Comparison of ENCODE assay signal across 12 cellular contexts in the genomic region with DNA sequence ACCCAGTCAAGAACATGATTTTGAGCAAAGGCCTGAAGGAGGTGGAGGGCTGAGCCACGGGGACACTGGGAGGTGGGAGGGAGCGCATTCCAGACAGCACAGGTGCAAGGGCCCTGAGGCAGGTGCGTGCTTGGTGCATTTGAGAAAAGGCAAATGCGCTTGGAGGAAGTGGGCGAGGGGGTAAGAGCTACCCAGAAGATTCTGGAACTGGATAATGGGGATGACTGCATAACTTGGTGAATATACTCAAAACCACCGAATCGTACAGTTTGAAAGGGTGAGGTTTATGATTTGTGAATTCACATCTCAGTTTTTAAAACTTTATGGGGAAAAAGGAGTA. TPM values are rescaled to one million over a fixed set of nuclear protein-coding genes. Genes with fewer than 3 reads are reported as not detected.
DNase-seq lines count a peak whose midpoint lies in the region; ATAC-seq lines count a peak whose summit lies in the region.
"Had no signal": no experiment of that assay in that cellular context is flagged by ENCODE, and none has a peak within 500 bp of the region (broad histone marks: within the 10 kb centered on the region; RNA-seq: fewer than 3 reads in every experiment).

No MANE protein-coding gene starts in this region.

- H3K4me1 Mint-ChIP-seq in activated naive CD4-positive, alpha-beta T cell treated with anti-CD3 and anti-CD28 coated beads, Interleukin-2, amount 10 ng/mL, durations not matched to agents 7 days and 5 days = peaks cover 84% of the 10 kb centered on the region
- H3K4me1 Mint-ChIP-seq in T-cell = peaks cover 0 to 82% (median 67%) of the 10 kb centered on the region in 3 donors
- peaks cover 65 to 79% of the 10 kb centered on the region in 2 donors for H3K4me1 Mint-ChIP-seq in effector memory CD8-positive, alpha-beta T cell (ENCODE audit: low read depth in 2 of 2)
- peaks cover 68% of the 10 kb centered on the region for H3K4me1 Mint-ChIP-seq in stimulated activated memory B cell treated with anti-CD40 and anti-IgM and Interleukin-4, amounts not matched to agents 10 μg/mL and 1 μg/mL and 100 μg/mL, for 72 hours

- H3K27me3 Mint-ChIP-seq in activated naive CD4-positive, alpha-beta T cell treated with anti-CD3 and anti-CD28 coated beads, Interleukin-2, amount 10 ng/mL, durations not matched to agents 7 days and 5 days = peaks cover 9% of the 10 kb centered on the region
- no peaks in the 10 kb centered on the region for H3K27me3 Mint-ChIP-seq in T-cell
- H3K27me3 Mint-ChIP-seq in effector memory CD8-positive, alpha-beta T cell = no peaks in the 10 kb centered on the region
- H3K27me3 Mint-ChIP-seq in stimulated activated memory B cell treated with anti-CD40 and anti-IgM and Interleukin-4, amounts not matched to agents 10 μg/mL and 1 μg/mL and 100 μg/mL, for 72 hours = no peaks in the 10 kb centered on the region

- peak overlapping the region; percentile 17 for H3K4me3 Mint-ChIP-seq in activated naive CD4-positive, alpha-beta T cell treated with anti-CD3 and anti-CD28 coated beads, Interleukin-2, amount 10 ng/mL, durations not matched to agents 7 days and 5 days
- H3K4me3 Mint-ChIP-seq in T-cell = peak overlapping the region; percentile 94 to 96 (median 95)
- peak overlapping the region; percentile 98 to 99 for H3K4me3 Mint-ChIP-seq in effector memory CD8-positive, alpha-beta T cell
- peak overlapping the region; percentile 65 for H3K4me3 Mint-ChIP-seq in stimulated activated memory B cell treated with anti-CD40 and anti-IgM and Interleukin-4, amounts not matched to agents 10 μg/mL and 1 μg/mL and 100 μg/mL, for 72 hours

- ATAC-seq in T-cell (replicated peaks in 1 of 4) = no peak
- ATAC-seq in effector memory CD8-positive, alpha-beta T cell (replicated peaks) = no peak
- no peak for ATAC-seq in stimulated activated memory B cell treated with anti-CD40 and anti-IgM and Interleukin-4, amounts not matched to agents 10 μg/mL and 1 μg/mL and 100 μg/mL, for 72 hours
- no peak for ATAC-seq in GM18511 (IDR thresholded peaks at IDR 0.05; ENCODE audit: unreplicated experiment)
- ATAC-seq: body of pancreas had no signal

- DNase-seq in activated naive CD4-positive, alpha-beta T cell treated with anti-CD3 and anti-CD28 coated beads, Interleukin-2, amount 10 ng/mL, durations not matched to agents 7 days and 5 days = no peak
- no peak for DNase-seq in activated naive CD4-positive, alpha-beta T cell treated with anti-CD3 and anti-CD28 coated beads, Interleukin-2, amount 50 U/mL, for 16 hours
- DNase-seq in T-cell (no peak), DMS153 treated with DMSO at 0.1 percent for 48 hours (lab: John Stamatoyannopoulos, UW; ENCODE audit: unreplicated experiment) (no peak), NCI-H187 (lab: John Stamatoyannopoulos, UW) (no peak)
- no peak for DNase-seq in effector memory CD8-positive, alpha-beta T cell
- DNase-seq: body of pancreas, KG1, NCI-H1417, NCI-H345 had no signal

- no peaks in the 10 kb centered on the region for H3K9me3 Mint-ChIP-seq in activated naive CD4-positive, alpha-beta T cell treated with anti-CD3 and anti-CD28 coated beads, Interleukin-2, amount 10 ng/mL, durations not matched to agents 7 days and 5 days
- H3K9me3 Mint-ChIP-seq in T-cell = no peaks in the 10 kb centered on the region
- no peaks in the 10 kb centered on the region for H3K9me3 Mint-ChIP-seq in effector memory CD8-positive, alpha-beta T cell
- no peaks in the 10 kb centered on the region for H3K9me3 Mint-ChIP-seq in stimulated activated memory B cell treated with anti-CD40 and anti-IgM and Interleukin-4, amounts not matched to agents 10 μg/mL and 1 μg/mL and 100 μg/mL, for 72 hours

- POLR2A ChIA-PET in T-cell (lab: Charles Lee) = interaction anchor here (0.6 kb wide), 2 partner anchors 8 to 41 kb away, joined by 3 to 4 read pairs; no protein-coding TSS in a partner anchor

- CTCF ChIA-PET in activated naive CD4-positive, alpha-beta T cell treated with anti-CD3 and anti-CD28 coated beads, Interleukin-2, amount 10 ng/mL, durations not matched to agents 7 days and 5 days (lab: Charles Lee) = interaction anchor here (0.9 to 1.3 kb wide), 3 partner anchors 9 to 160 kb away, joined by 3 read pairs; a partner anchor contains a TSS
- CTCF ChIA-PET in T-cell (lab: Charles Lee) = interaction anchor here in 1 of 2 donors (0.6 kb wide), 1 partner anchor 56 kb away, joined by 3 read pairs; no protein-coding TSS in a partner anchor

- H3K27ac Mint-ChIP-seq in activated naive CD4-positive, alpha-beta T cell treated with anti-CD3 and anti-CD28 coated beads, Interleukin-2, amount 10 ng/mL, durations not matched to agents 7 days and 5 days = peak overlapping the region; percentile 95
- H3K27ac Mint-ChIP-seq in T-cell = peak overlapping the region in 1 of 2 donors; percentile 98
- no peak overlapping the region for H3K27ac Mint-ChIP-seq in effector memory CD8-positive, alpha-beta T cell
- no peak overlapping the region for H3K27ac Mint-ChIP-seq in stimulated activated memory B cell treated with anti-CD40 and anti-IgM and Interleukin-4, amounts not matched to agents 10 μg/mL and 1 μg/mL and 100 μg/mL, for 72 hours

- H3K36me3 Mint-ChIP-seq in activated naive CD4-positive, alpha-beta T cell treated with anti-CD3 and anti-CD28 coated beads, Interleukin-2, amount 10 ng/mL, durations not matched to agents 7 days and 5 days = peaks cover 62% of the 10 kb centered on the region
- H3K36me3 Mint-ChIP-seq in T-cell = no peaks in the 10 kb centered on the region
- peaks cover 52% of the 10 kb centered on the region for H3K36me3 Mint-ChIP-seq in effector memory CD8-positive, alpha-beta T cell (ENCODE audit: insufficient read depth)
- peaks cover 16% of the 10 kb centered on the region for H3K36me3 Mint-ChIP-seq in stimulated activated memory B cell treated with anti-CD40 and anti-IgM and Interleukin-4, amounts not matched to agents 10 μg/mL and 1 μg/mL and 100 μg/mL, for 72 hours

RNA-seq across cellular contexts. Expression of a gene that starts 9.8 kb away (rescaled TPM):
- total RNA-seq in T-cell = 100 to 1,000 TPM in 4 of 5 donors, 10 to 100 TPM in 1; 99.2 to 181 (median 137) TPM

Comparison
In these comparisons a context has a peak if more than half of its experiments do, and no peak if none do; other contexts are left out.
1. H3K4me3 Mint-ChIP-seq: peak in every context shown above with its lines; median percentile 98 in effector memory CD8-positive, alpha-beta T cell; 95 in T-cell; 65 in stimulated activated memory B cell treated with anti-CD40 and anti-IgM and Interleukin-4, amounts not matched to agents 10 μg/mL and 1 μg/mL and 100 μg/mL, for 72 hours; 17 in activated naive CD4-positive, alpha-beta T cell treated with anti-CD3 and anti-CD28 coated beads, Interleukin-2, amount 10 ng/mL, durations not matched to agents 7 days and 5 days.